In the genomic region with DNA sequence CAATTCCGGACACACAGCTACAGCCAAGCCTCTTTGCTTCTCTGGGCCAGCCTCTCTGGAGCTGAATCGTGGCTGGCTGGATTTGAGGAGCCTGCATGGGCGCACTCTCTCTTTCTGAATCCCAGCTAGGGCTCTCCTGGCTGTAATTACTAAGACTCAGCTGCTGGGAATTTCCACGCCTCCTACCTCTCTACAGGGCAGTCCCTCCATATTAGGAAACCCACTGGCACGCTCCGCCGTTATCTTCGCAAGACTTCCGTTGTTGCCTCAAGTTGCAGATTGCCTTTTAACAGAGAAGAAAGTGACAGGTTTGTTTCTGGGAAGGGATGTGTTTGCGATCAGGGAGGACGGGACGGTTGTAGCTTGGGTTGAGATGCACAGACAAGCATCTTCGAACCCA, we compare ENCODE assay signal across 30 cellular contexts.
DNase-seq lines count a peak whose midpoint lies in the region; ATAC-seq and TF ChIP-seq lines count a peak whose summit lies in the region.
"Had no signal": no experiment of that assay in that cellular context is flagged by ENCODE, and none has a peak within 500 bp of the region (broad histone marks: within the 10 kb centered on the region; RNA-seq: fewer than 3 reads in every experiment).

No MANE protein-coding gene starts in this region.

- no peak overlapping the region for H2BK120ac ChIP-seq in mesendoderm (ENCODE audit: low read depth, low read length)

- TF ChIP-seq CTCF in right atrium auricular region (IDR thresholded peaks at IDR 0.05) (no peak), MCF 10A (IDR thresholded peaks at IDR 0.05; ENCODE audit: unreplicated experiment) (no peak), WTC11 (IDR thresholded peaks at IDR 0.05) (no peak)

- WGBS in mesendoderm (ENCODE audit: extremely low coverage, insufficient coverage, low lambda C conversion rate) = no CpG with 5 or more reads among the region's 13 CpGs

- no peak overlapping the region for H2BK15ac ChIP-seq in mesendoderm (replicated peaks; ENCODE audit: low read depth)

- H3K27me3 Mint-ChIP-seq in MCF 10A (ENCODE audit: insufficient read depth, unreplicated experiment) (no peaks in the 10 kb centered on the region), WTC11 (ENCODE audit: low read depth) (peaks cover 7% of the 10 kb centered on the region)

- POLR2A ChIA-PET in MCF 10A (lab: Yijun Ruan, JAX) (no interaction called here), HEK293T (lab: Yijun Ruan, JAX) (no interaction called here), WTC11 (lab: Charles Lee) (no interaction called here)

- CTCF ChIA-PET in MCF 10A (lab: Yijun Ruan, JAX) (interaction anchor here (1.0 kb wide), 1 partner anchor 8 kb away, joined by 3 read pairs; no protein-coding TSS in a partner anchor), HEK293T (lab: Yijun Ruan, JAX) (no interaction called here), WTC11 (lab: Charles Lee) (interaction anchor here (3.3 kb wide), 1 partner anchor 21 kb away, joined by 12 read pairs; no protein-coding TSS in a partner anchor)

- no peak overlapping the region for H2BK5ac ChIP-seq in mesendoderm (ENCODE audit: low read length)

- H3K27ac Mint-ChIP-seq in MCF 10A (ENCODE audit: low read depth, unreplicated experiment) (peak overlapping the region; percentile 57), WTC11 (no peak overlapping the region)
- H3K27ac Mint-ChIP-seq: activated CD8-positive, alpha-beta T cell treated with anti-CD3 and anti-CD28 coated beads, Interleukin-2, amount 10 ng/mL, durations not matched to agents 7 days and 5 days; activated naive CD8-positive, alpha-beta T cell treated with anti-CD3 and anti-CD28 coated beads, Interleukin-2, amount 10 ng/mL, durations not matched to agents 7 days and 5 days; natural killer cell treated with Interleukin-12 subunit alpha and Interleukin-12 subunit beta and Interleukin-15 and Interleukin-18, amount 100 ng/mL, for 72 hours; T-helper 17 cell had no signal

- H3K23ac ChIP-seq in mesendoderm (ENCODE audit: low read length) = no peak overlapping the region

- no peaks in the 10 kb centered on the region for H3K79me2 ChIP-seq in mesendoderm (ENCODE audit: control insufficient read depth, insufficient read depth, low read length)
- H3K79me2 ChIP-seq: parathyroid adenoma had no signal

- peaks cover 29% of the 10 kb centered on the region for H3K4me1 Mint-ChIP-seq in MCF 10A (ENCODE audit: insufficient read depth, unreplicated experiment)
- no peaks in the 10 kb centered on the region for H3K4me1 Mint-ChIP-seq in WTC11
- H3K4me1 Mint-ChIP-seq: CD14-positive monocyte, T-helper 17 cell had no signal

- DNase-seq in left cardiac atrium = peak; percentile 64
- no peak for DNase-seq in right atrium auricular region (ENCODE audit: low spot score)
- DNase-seq in MCF 10A (ENCODE audit: unreplicated experiment) = peak; percentile 78
- DNase-seq in mesendoderm = peak; percentile 68
- DNase-seq in HEK293T (ENCODE audit: extremely low spot score) = no peak
- no peak for DNase-seq in WTC11 (ENCODE audit: low spot score)
- no peak for DNase-seq in NCI-H524 (lab: John Stamatoyannopoulos, UW)
- DNase-seq in hippocampal formation (lab: John Stamatoyannopoulos, UW) = no peak
- DNase-seq: activated CD8-positive, alpha-beta T cell treated with anti-CD3 and anti-CD28 coated beads, Interleukin-2, amount 10 ng/mL, durations not matched to agents 7 days and 5 days; activated effector memory CD4-positive, alpha-beta T cell treated with Interleukin-2 at 50 U/mL for 16 hours; activated naive CD8-positive, alpha-beta T cell treated with anti-CD3 and anti-CD28 coated beads, Interleukin-2, amount 10 ng/mL, durations not matched to agents 7 days and 5 days; central memory CD4-positive, alpha-beta T cell; EL; hypothalamus; left ventricle myocardium superior; MV-4-11; NCI-H146; NCI-H2107; NCI-H446; RPMI8226; stimulated activated naive CD4-positive, alpha-beta T cell treated with Interleukin-2 at 50 U/mL for 16 hours; T-helper 17 cell had no signal

- no peak overlapping the region for H4K8ac ChIP-seq in mesendoderm (ENCODE audit: low read depth, low read length)

- no peak overlapping the region for H3K27ac ChIP-seq in right atrium auricular region
- no peak overlapping the region for H3K27ac ChIP-seq in mesendoderm (ENCODE audit: low read depth, low read length)
- H3K27ac ChIP-seq: 22Rv1, ascending aorta, KMS-11, parathyroid adenoma, SK-N-MC had no signal

- ATAC-seq in left cardiac atrium = no peak
- ATAC-seq in WTC11 = no peak
- ATAC-seq: activated CD8-positive, alpha-beta T cell treated with anti-CD3 and anti-CD28 coated beads, Interleukin-2, amount 10 ng/mL, durations not matched to agents 7 days and 5 days; left ventricle myocardium superior; natural killer cell treated with Interleukin-12 subunit alpha and Interleukin-12 subunit beta and Interleukin-15 and Interleukin-18, amount 100 ng/mL, for 72 hours; sciatic nerve; T-helper 17 cell had no signal

- no peaks in the 10 kb centered on the region for H3K4me1 ChIP-seq in right atrium auricular region
- peaks cover 3% of the 10 kb centered on the region for H3K4me1 ChIP-seq in mesendoderm (ENCODE audit: control insufficient read depth, low read depth, low read length)
- H3K4me1 ChIP-seq: ascending aorta, parathyroid adenoma had no signal

- no peak overlapping the region for H3K4me2 ChIP-seq in mesendoderm (ENCODE audit: low read length)
- H3K4me2 ChIP-seq: KMS-11 had no signal

- no peaks in the 10 kb centered on the region for H3K9me3 Mint-ChIP-seq in MCF 10A (ENCODE audit: unreplicated experiment)
- H3K9me3 Mint-ChIP-seq in WTC11 = no peaks in the 10 kb centered on the region
- H3K9me3 Mint-ChIP-seq: activated naive CD8-positive, alpha-beta T cell treated with anti-CD3 and anti-CD28 coated beads, Interleukin-2, amount 10 ng/mL, durations not matched to agents 7 days and 5 days; natural killer cell treated with Interleukin-12 subunit alpha and Interleukin-12 subunit beta and Interleukin-15 and Interleukin-18, amount 100 ng/mL, for 72 hours had no signal

- no peak overlapping the region for H3K4ac ChIP-seq in mesendoderm (ENCODE audit: low read depth, low read length)

- intact Hi-C loops in left cardiac atrium (cut with DNase I) = no loop called here
- intact Hi-C loops in MCF 10A (cut with micrococcal nuclease) = loop anchor here (10.0 kb wide), 1 partner anchor 292 kb away; no protein-coding TSS in a partner anchor

- no peak overlapping the region for H3K18ac ChIP-seq in mesendoderm (ENCODE audit: low read length)

- H3K36me3 ChIP-seq in right atrium auricular region (no peaks in the 10 kb centered on the region), mesendoderm (ENCODE audit: control insufficient read depth, insufficient read depth, low read length) (no peaks in the 10 kb centered on the region)
- H3K36me3 ChIP-seq: ascending aorta had no signal

- H3K4me3 Mint-ChIP-seq in MCF 10A (ENCODE audit: unreplicated experiment) = no peak overlapping the region
- H3K4me3 Mint-ChIP-seq in WTC11 = no peak overlapping the region
- H3K4me3 Mint-ChIP-seq: activated CD8-positive, alpha-beta T cell treated with anti-CD3 and anti-CD28 coated beads, Interleukin-2, amount 10 ng/mL, durations not matched to agents 7 days and 5 days; activated naive CD8-positive, alpha-beta T cell treated with anti-CD3 and anti-CD28 coated beads, Interleukin-2, amount 10 ng/mL, durations not matched to agents 7 days and 5 days; CD14-positive monocyte; natural killer cell treated with Interleukin-12 subunit alpha and Interleukin-12 subunit beta and Interleukin-15 and Interleukin-18, amount 100 ng/mL, for 72 hours; T-helper 17 cell had no signal

- BruUV-seq in MCF 10A (replicated peaks; lab: Mats Ljungman, UMichigan) = no TSS peak

- H3K27me3 ChIP-seq in right atrium auricular region (no peaks in the 10 kb centered on the region), mesendoderm (ENCODE audit: insufficient read depth, low read length, poor library complexity) (no peaks in the 10 kb centered on the region)
- H3K27me3 ChIP-seq: ascending aorta had no signal

- H3K36me3 Mint-ChIP-seq in MCF 10A (ENCODE audit: insufficient read depth, unreplicated experiment) = no peaks in the 10 kb centered on the region
- no peaks in the 10 kb centered on the region for H3K36me3 Mint-ChIP-seq in WTC11
- H3K36me3 Mint-ChIP-seq: activated naive CD8-positive, alpha-beta T cell treated with anti-CD3 and anti-CD28 coated beads, Interleukin-2, amount 10 ng/mL, durations not matched to agents 7 days and 5 days; CD14-positive monocyte; natural killer cell treated with Interleukin-12 subunit alpha and Interleukin-12 subunit beta and Interleukin-15 and Interleukin-18, amount 100 ng/mL, for 72 hours had no signal

- no peaks in the 10 kb centered on the region for H3K79me1 ChIP-seq in mesendoderm (ENCODE audit: low read length)

- H3K9ac ChIP-seq in mesendoderm (ENCODE audit: low read length) = no peak overlapping the region
- H3K9ac ChIP-seq: KMS-11, parathyroid adenoma had no signal

- no peak overlapping the region for H3K56ac ChIP-seq in mesendoderm (ENCODE audit: low read length)

- H3K4me3 ChIP-seq in right atrium auricular region (no peak overlapping the region), mesendoderm (ENCODE audit: low read length) (no peak overlapping the region)
- H3K4me3 ChIP-seq: ascending aorta, SK-N-MC had no signal

- H4K5ac ChIP-seq in mesendoderm (ENCODE audit: low read length) = no peak overlapping the region

- no peak overlapping the region for H2AK5ac ChIP-seq in mesendoderm (ENCODE audit: low read length)

- no peaks in the 10 kb centered on the region for H3K9me3 ChIP-seq in right atrium auricular region
- H3K9me3 ChIP-seq: ascending aorta had no signal

TF ChIP-seq in HEK293T, 16 proteins besides CTCF, POLR2A, EP300 and RAD21 (continues in another document):
- no peak for TF ChIP-seq NFRKB (IDR thresholded peaks at IDR 0.05)
- no peak for TF ChIP-seq SP1 (IDR thresholded peaks at IDR 0.05)
- TF ChIP-seq LEF1 (IDR thresholded peaks at IDR 0.05; ENCODE audit: borderline replicate concordance) = no peak
- TF ChIP-seq FOXM1 (IDR thresholded peaks at IDR 0.05; ENCODE audit: borderline replicate concordance) = no peak
- TF ChIP-seq ARNT (IDR thresholded peaks at IDR 0.05) = no peak
- no peak for TF ChIP-seq ZNF384 (IDR thresholded peaks at IDR 0.05)
- TF ChIP-seq ELF4 (IDR thresholded peaks at IDR 0.05) = no peak
- TF ChIP-seq BHLHE40 (IDR thresholded peaks at IDR 0.05; ENCODE audit: borderline replicate concordance) = no peak
- no peak for TF ChIP-seq FOXK2 (IDR thresholded peaks at IDR 0.05)
- TF ChIP-seq L3MBTL2 (conservative IDR thresholded peaks at IDR 0.05) = no peak

TF ChIP-seq in WTC11, 78 proteins besides CTCF, POLR2A, EP300 and RAD21 (continues in another document):
- TF ChIP-seq NFE2L1 (CRISPR knock-in tag; IDR thresholded peaks at IDR 0.05) (no peak), ZNF219 (CRISPR knock-in tag; IDR thresholded peaks at IDR 0.05; ENCODE audit: borderline replicate concordance) (no peak), SP1 (CRISPR knock-in tag; conservative IDR thresholded peaks at IDR 0.05) (no peak)

Comparison
In these comparisons a context has a peak if more than half of its experiments do, and no peak if none do; other contexts are left out.
1. DNase-seq: peak in left cardiac atrium (single experiment), MCF 10A (single experiment) and mesendoderm (single experiment); none in right atrium auricular region (single experiment), HEK293T (single experiment), WTC11 (single experiment), NCI-H524 (0 of 2) and hippocampal formation (0 of 2).